In genomic region chr17:38286501-38287091, GRCh38 we compare ENCODE assay signal across 8 cellular contexts. TPM values are rescaled to one million over a fixed set of nuclear protein-coding genes. Genes with fewer than 3 reads are reported as not detected.
A peak's percentile ranks its signal among the peaks of the same experiment; 100 is the strongest.
DNase-seq lines count a peak whose midpoint lies in the region; ATAC-seq and TF ChIP-seq lines count a peak whose summit lies in the region.
"Not testable (repeated sequence)": the region's sequence is repeated elsewhere in the genome, so short reads cannot be mapped to it uniquely, and the experiment has no call there.

No MANE protein-coding gene starts in this region.

- H3K9me3 ChIP-seq in OCI-LY1 (ENCODE audit: low read length); left ventricle myocardium inferior (replicated peaks); osteoblast (ENCODE audit: low read depth, low read length); upper lobe of left lung: not testable (repeated sequence)

- ATAC-seq in HG03108 (IDR thresholded peaks at IDR 0.05; ENCODE audit: unreplicated experiment): peak; percentile 76
- peak; percentile 86 to 94 for ATAC-seq in upper lobe of left lung (ENCODE audit: low FRiP score in 2 of 2)

- not testable (repeated sequence) for H3K4me3 ChIP-seq in OCI-LY1 (ENCODE audit: low read depth, low read length, poor library complexity, severe bottlenecking); cardiac fibroblast (replicated peaks in 1 of 2; ENCODE audit: low read depth in 2 of 2, low read length in 2 of 2); left ventricle myocardium inferior; osteoblast (ENCODE audit: insufficient read depth, low read length); upper lobe of left lung

- not testable (repeated sequence) for H3K36me3 Mint-ChIP-seq in activated CD4-positive, alpha-beta T cell treated with anti-CD3 and anti-CD28 coated beads, Interleukin-2, amount 10 ng/mL, durations not matched to agents 24 days and 14 days (ENCODE audit: low read depth)

- not testable (repeated sequence) for H3K9me3 Mint-ChIP-seq in activated CD4-positive, alpha-beta T cell treated with anti-CD3 and anti-CD28 coated beads, Interleukin-2, amount 10 ng/mL, durations not matched to agents 24 days and 14 days

- TF ChIP-seq CTCF in OCI-LY1 (IDR thresholded peaks at IDR 0.05; ENCODE audit: low read length); cardiac fibroblast (IDR thresholded peaks at IDR 0.05; ENCODE audit: low read depth, low read length); left ventricle myocardium inferior (IDR thresholded peaks at IDR 0.05; ENCODE audit: borderline replicate concordance); osteoblast (IDR thresholded peaks at IDR 0.05; ENCODE audit: extremely low read depth, low read depth, low read length); upper lobe of left lung (IDR thresholded peaks at IDR 0.05): not testable (repeated sequence)

- not testable (repeated sequence) for H3K4me1 Mint-ChIP-seq in activated CD4-positive, alpha-beta T cell treated with anti-CD3 and anti-CD28 coated beads, Interleukin-2, amount 10 ng/mL, durations not matched to agents 24 days and 14 days

- H2AFZ ChIP-seq in OCI-LY1 (ENCODE audit: low read length): not testable (repeated sequence)
- H2AFZ ChIP-seq in osteoblast (ENCODE audit: low read length): peak overlapping the region; percentile 41

- H3K79me2 ChIP-seq in OCI-LY1 (ENCODE audit: insufficient read depth, low read length); osteoblast (ENCODE audit: insufficient read depth, low read length): not testable (repeated sequence)

- not testable (repeated sequence) for H4K20me1 ChIP-seq in OCI-LY1 (ENCODE audit: insufficient read depth, low read length); osteoblast (ENCODE audit: insufficient read depth, low read length)

- H3K4me2 ChIP-seq in OCI-LY1 (ENCODE audit: low read length): not testable (repeated sequence)
- peak overlapping the region; percentile 65 for H3K4me2 ChIP-seq in osteoblast (ENCODE audit: insufficient read depth, low read length)

- not testable (repeated sequence) for TF ChIP-seq EP300 in upper lobe of left lung (IDR thresholded peaks at IDR 0.05)

- peak overlapping the region; percentile 85 for H3K27ac Mint-ChIP-seq in activated CD4-positive, alpha-beta T cell treated with anti-CD3 and anti-CD28 coated beads, Interleukin-2, amount 10 ng/mL, durations not matched to agents 24 days and 14 days

- 27 to 51% methylated on average over 4 to 11 of the region's 11 CpGs for WGBS in upper lobe of left lung, 2 donors

- DNase-seq in G401 (ENCODE audit: low spot score): peak; percentile 36
- DNase-seq in activated CD4-positive, alpha-beta T cell treated with anti-CD3 and anti-CD28 coated beads, Interleukin-2, amount 10 ng/mL, durations not matched to agents 24 days and 14 days: peak; percentile 67
- DNase-seq in cardiac fibroblast (ENCODE audit: low read depth in 2 of 2): peak; percentile 49 to 76
- DNase-seq in left ventricle myocardium inferior: peak; percentile 18
- not testable (repeated sequence) for DNase-seq in osteoblast (ENCODE audit: insufficient read length, low spot score, missing footprints)
- DNase-seq in upper lobe of left lung: peak in 1 of 2 donors; percentile 37

- H3K9ac ChIP-seq in OCI-LY1 (ENCODE audit: low read length): not testable (repeated sequence)

- H3K27me3 Mint-ChIP-seq in activated CD4-positive, alpha-beta T cell treated with anti-CD3 and anti-CD28 coated beads, Interleukin-2, amount 10 ng/mL, durations not matched to agents 24 days and 14 days: not testable (repeated sequence)

- intact Hi-C loops in activated CD4-positive, alpha-beta T cell treated with anti-CD3 and anti-CD28 coated beads, Interleukin-2, amount 10 ng/mL, durations not matched to agents 24 days and 14 days (cut with micrococcal nuclease); left ventricle myocardium inferior (cut with micrococcal nuclease): not testable (repeated sequence)

- H3K27ac ChIP-seq in OCI-LY1 (ENCODE audit: low read depth, low read length, poor library complexity, severe bottlenecking) (peak overlapping the region; percentile 36), left ventricle myocardium inferior (replicated peaks) (peak overlapping the region; percentile 44), osteoblast (ENCODE audit: low read depth, low read length) (peak overlapping the region; percentile 63), upper lobe of left lung (peak overlapping the region in 2 of 4 donors; percentile 43 to 54)

- not testable (repeated sequence) for H3K4me1 ChIP-seq in OCI-LY1 (ENCODE audit: insufficient read depth, low read length, severe bottlenecking); left ventricle myocardium inferior; osteoblast (ENCODE audit: insufficient read depth, low read length); upper lobe of left lung

- H3K9me2 ChIP-seq in OCI-LY1 (ENCODE audit: low read depth, low read length): not testable (repeated sequence)

- in situ Hi-C loops in G401 (cut with HindIII; ENCODE audit: low sequenced_read_pairs): not testable (repeated sequence)

- not testable (repeated sequence) for H3F3A ChIP-seq in OCI-LY1 (ENCODE audit: insufficient read depth, low read length)

- not testable (repeated sequence) for H3K36me3 ChIP-seq in OCI-LY1 (ENCODE audit: insufficient read depth, low read length); left ventricle myocardium inferior; osteoblast (ENCODE audit: insufficient read depth, low read length); upper lobe of left lung

- not testable (repeated sequence) for H3K27me3 ChIP-seq in OCI-LY1 (ENCODE audit: insufficient read depth, low read length); left ventricle myocardium inferior (ENCODE audit: low read depth); osteoblast (ENCODE audit: insufficient read depth, low read length); upper lobe of left lung

- not testable (repeated sequence) for TF ChIP-seq POLR2A in upper lobe of left lung (IDR thresholded peaks at IDR 0.05)

- H3K4me3 Mint-ChIP-seq in activated CD4-positive, alpha-beta T cell treated with anti-CD3 and anti-CD28 coated beads, Interleukin-2, amount 10 ng/mL, durations not matched to agents 24 days and 14 days: peak overlapping the region; percentile 68

RNA-seq across cellular contexts. Expression of gene MRPL45, which starts 10.4 kb away (rescaled TPM):
- 81.2 and 90.6 TPM in 2 replicates for total RNA-seq in G401 (2014; rRNA removed; shearing (Covaris generic))
- total RNA-seq in activated CD4-positive, alpha-beta T cell treated with anti-CD3 and anti-CD28 coated beads, Interleukin-2, amount 10 ng/mL, durations not matched to agents 24 days and 14 days: 42.9 and 45.5 TPM in 2 replicates
- total RNA-seq in left ventricle myocardium inferior (39.5 TPM), osteoblast (40.4 and 40.9 TPM in 2 replicates), upper lobe of left lung (10 to 100 TPM in 5 of 6 donors, 1 to 10 TPM in 1; 5.7 to 28.9 (median 25.2) TPM)

RNA-seq across cellular contexts. Expression of gene GPR179, which starts 57.2 kb away (rescaled TPM):
- not detected in 2 replicates for total RNA-seq in G401 (2014; rRNA removed; shearing (Covaris generic))
- not detected in 2 replicates for total RNA-seq in activated CD4-positive, alpha-beta T cell treated with anti-CD3 and anti-CD28 coated beads, Interleukin-2, amount 10 ng/mL, durations not matched to agents 24 days and 14 days
- total RNA-seq in left ventricle myocardium inferior (0.05 TPM), osteoblast (not detected in 2 replicates), upper lobe of left lung (under 1 TPM in 5 of 6 donors, not detected in 1; under 0.01 to 0.30 (median 0.09) TPM)
